9 cellular contexts compared by ENCODE assay signal in the genomic region with DNA sequence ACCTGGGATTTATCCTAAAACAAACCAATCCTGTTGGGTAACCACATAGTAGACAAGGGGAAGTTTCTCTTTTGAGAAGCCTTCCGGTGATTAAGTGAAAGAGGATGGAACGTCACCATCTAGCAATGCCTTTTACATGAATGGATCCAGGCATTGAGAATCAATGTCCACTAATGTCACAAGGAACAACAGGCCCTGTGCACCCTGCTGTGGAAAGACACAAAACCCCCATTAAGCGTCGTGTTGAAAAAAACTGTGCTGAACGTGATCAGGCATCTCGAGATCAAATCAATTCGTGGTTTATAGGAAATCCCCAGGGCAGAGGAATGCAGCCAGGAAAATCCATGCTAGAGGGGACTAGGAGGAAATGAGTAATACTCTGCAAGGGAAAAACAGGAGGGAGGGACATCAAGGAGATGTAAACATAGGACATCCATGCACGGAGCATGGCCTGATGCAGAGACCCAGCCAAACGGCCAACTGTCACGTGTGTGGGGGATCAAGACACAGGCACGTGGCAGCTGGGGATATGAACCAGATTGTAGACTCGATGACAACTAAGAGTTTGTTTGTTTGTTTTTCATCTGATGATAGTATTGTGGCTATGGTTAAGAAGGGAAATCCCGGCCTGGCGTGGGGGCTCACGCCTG. TPM values are rescaled to one million over a fixed set of nuclear protein-coding genes. Genes with fewer than 3 reads are reported as not detected.
DNase-seq lines count a peak whose midpoint lies in the region; ATAC-seq and TF ChIP-seq lines count a peak whose summit lies in the region.
"Had no signal": no experiment of that assay in that cellular context is flagged by ENCODE, and none has a peak within 500 bp of the region (broad histone marks: within the 10 kb centered on the region; RNA-seq: fewer than 3 reads in every experiment).

No MANE protein-coding gene starts in this region.

- H3K4me1 Mint-ChIP-seq in CD8-positive, alpha-beta memory T cell, result peaks cover 13 to 24% (median 22%) of the 10 kb centered on the region in 3 donors

- peaks cover 8% of the 10 kb centered on the region for H3K36me3 ChIP-seq in rectal smooth muscle tissue (ENCODE audit: control insufficient read depth, insufficient read depth, low read length)
- H3K36me3 ChIP-seq in CD8-positive, alpha-beta memory T cell (ENCODE audit: insufficient read depth, low read length), result no peaks in the 10 kb centered on the region

- H3K9me3 Mint-ChIP-seq in CD8-positive, alpha-beta memory T cell, result no peaks in the 10 kb centered on the region

- DNase-seq in EL (peak; percentile 90), glomerular endothelial cell (ENCODE audit: extremely low read depth, low read depth, low spot score) (peak; percentile 95), RKO (ENCODE audit: low spot score) (no peak)
- DNase-seq in CD8-positive, alpha-beta memory T cell, result no peak

- H3K27ac ChIP-seq in rectal smooth muscle tissue (ENCODE audit: low read depth, low read length), result peak overlapping the region; percentile 33
- no peak overlapping the region for H3K27ac ChIP-seq in CD8-positive, alpha-beta memory T cell (ENCODE audit: low read depth, low read length)

- POLR2A ChIA-PET in CD8-positive, alpha-beta memory T cell (lab: Charles Lee), result no interaction called here

- H3K4me3 ChIP-seq in WI38 (ENCODE audit: low read depth, low read length) (peak overlapping the region; percentile 37), rectal smooth muscle tissue (ENCODE audit: low read length) (no peak overlapping the region)
- no peak overlapping the region for H3K4me3 ChIP-seq in CD8-positive, alpha-beta memory T cell (ENCODE audit: low read length)
- H3K4me3 ChIP-seq: ascending aorta had no signal

- no peaks in the 10 kb centered on the region for H3K9me3 ChIP-seq in CD8-positive, alpha-beta memory T cell (ENCODE audit: low read length)
- H3K9me3 ChIP-seq: ascending aorta had no signal

- no peaks in the 10 kb centered on the region for H3K4me1 ChIP-seq in rectal smooth muscle tissue (ENCODE audit: control insufficient read depth, insufficient read depth, low read length)
- peaks cover 8% of the 10 kb centered on the region for H3K4me1 ChIP-seq in CD8-positive, alpha-beta memory T cell (ENCODE audit: insufficient read depth, low read length)

- peaks cover 0 to 4% (median 0%) of the 10 kb centered on the region in 3 donors for H3K36me3 Mint-ChIP-seq in CD8-positive, alpha-beta memory T cell

- CTCF ChIA-PET in CD8-positive, alpha-beta memory T cell (lab: Charles Lee), result no interaction called here

- peak overlapping the region in 3 of 8 donors; percentile 13 to 84 (median 66) for H3K27ac Mint-ChIP-seq in CD8-positive, alpha-beta memory T cell

- no peak for ATAC-seq in GM21723 (IDR thresholded peaks at IDR 0.05; ENCODE audit: unreplicated experiment)
- ATAC-seq in HG03159 (IDR thresholded peaks at IDR 0.05; ENCODE audit: unreplicated experiment), result no peak

- H3K27me3 ChIP-seq in rectal smooth muscle tissue (ENCODE audit: control insufficient read depth, insufficient read depth, low read length), result no peaks in the 10 kb centered on the region
- no peaks in the 10 kb centered on the region for H3K27me3 ChIP-seq in CD8-positive, alpha-beta memory T cell (ENCODE audit: insufficient read depth, low read length, poor library complexity, severe bottlenecking)
- H3K27me3 ChIP-seq: ascending aorta had no signal

- TF ChIP-seq CTCF in WI38 (IDR thresholded peaks at IDR 0.05; ENCODE audit: low read depth, low read length), result no peak

- H3K9ac ChIP-seq in rectal smooth muscle tissue (ENCODE audit: low read length), result no peak overlapping the region

- peaks cover 3 to 4% of the 10 kb centered on the region in 2 donors for H3K27me3 Mint-ChIP-seq in CD8-positive, alpha-beta memory T cell

- H3K4me3 Mint-ChIP-seq in CD8-positive, alpha-beta memory T cell, result no peak overlapping the region

RNA-seq across cellular contexts. Expression of a gene that starts 38.6 kb away (rescaled TPM):
- 47.5 and 53.4 TPM in 2 replicates for total RNA-seq in glomerular endothelial cell
- 10 to 100 TPM; 81.2 to 83.3 TPM for total RNA-seq in CD8-positive, alpha-beta memory T cell
- polyA plus RNA-seq in CD8-positive, alpha-beta memory T cell, result 43.4 TPM

Comparison
In these comparisons a context has a peak if more than half of its experiments do, and no peak if none do; other contexts are left out.
1. DNase-seq: peak in EL (single experiment) and glomerular endothelial cell (single experiment); none in RKO (single experiment) and CD8-positive, alpha-beta memory T cell (0 of 5).